Comparison of ENCODE assay signal across 20 cellular contexts in genomic region chr1:150309758-150310495, GRCh38. TPM values are rescaled to one million over a fixed set of nuclear protein-coding genes. Genes with fewer than 3 reads are reported as not detected.
DNase-seq lines count a peak whose midpoint lies in the region; ATAC-seq and TF ChIP-seq lines count a peak whose summit lies in the region.
"Had no signal": no experiment of that assay in that cellular context is flagged by ENCODE, and none has a peak within 500 bp of the region (broad histone marks: within the 10 kb centered on the region; RNA-seq: fewer than 3 reads in every experiment).

No MANE protein-coding gene starts in this region.

- CTCF ChIA-PET in activated CD8-positive, alpha-beta T cell treated with anti-CD3 and anti-CD28 coated beads for 36 hours (lab: Charles Lee), result no interaction called here

- H3K79me2 ChIP-seq in H9 (ENCODE audit: insufficient read depth, low read length), result no peaks in the 10 kb centered on the region

- H3T11ph ChIP-seq in H9 (ENCODE audit: low read length), result no peak overlapping the region

- no peak overlapping the region for H3K18ac ChIP-seq in H9 (ENCODE audit: insufficient read length, low read depth, low read length)

- POLR2A ChIA-PET in activated CD8-positive, alpha-beta T cell treated with anti-CD3 and anti-CD28 coated beads for 36 hours (lab: Charles Lee), result no interaction called here

- peak overlapping the region in 2 of 3 experiments; percentile 65 to 85; a peak in 3 of 7 replicates for H3K27ac Mint-ChIP-seq in H9
- H3K27ac Mint-ChIP-seq in activated CD8-positive, alpha-beta T cell treated with anti-CD3 and anti-CD28 coated beads for 36 hours, result no peak overlapping the region
- no peak overlapping the region for H3K27ac Mint-ChIP-seq in activated naive CD8-positive, alpha-beta T cell treated with anti-CD3 and anti-CD28 coated beads for 36 hours
- H3K27ac Mint-ChIP-seq: activated T-helper 17 cell treated with anti-CD3 and anti-CD28 coated beads, Interleukin-2, amount 50 U/mL, for 72 hours; stimulated activated effector memory CD8-positive, alpha-beta T cell treated with anti-CD3 and anti-CD28 coated beads, Interleukin-12 subunit alpha, Interleukin-12 subunit beta, amount 100 ng/mL, for 72 hours had no signal

- H3K23ac ChIP-seq in H9 (ENCODE audit: insufficient read length, low read depth, low read length), result no peak overlapping the region

- H4K91ac ChIP-seq in H9 (ENCODE audit: insufficient read length, low read depth, low read length), result no peak overlapping the region

- peaks cover 0 to 57% (median 15%) of the 10 kb centered on the region in 6 donors for H3K36me3 ChIP-seq in spleen

- no peak overlapping the region for H4K8ac ChIP-seq in H9 (replicated peaks; ENCODE audit: insufficient read length, low read depth, low read length)

- WGBS in H9 (ENCODE audit: extremely low coverage, insufficient read length, low lambda C conversion rate), result no CpG with 5 or more reads among the region's 10 CpGs
- 81 to 90% (median 82%) methylated on average over 10 of the region's 10 CpGs for WGBS in spleen, 5 donors

- no peak overlapping the region for H3K4me2 ChIP-seq in H9 (ENCODE audit: insufficient read depth, insufficient read length, low read length)
- H3K4me2 ChIP-seq: KMS-11 had no signal

- DNase-seq in DMS 273 (lab: John Stamatoyannopoulos, UW; ENCODE audit: unreplicated experiment) (peak; percentile 98), H9 (no peak), NCI-H774 (lab: John Stamatoyannopoulos, UW) (peak; percentile 65), erythroblast (lab: John Stamatoyannopoulos, UW) (no peak), globus pallidus (ENCODE audit: low spot score) (no peak), spleen (no peak)
- no peak for DNase-seq in activated CD8-positive, alpha-beta T cell treated with anti-CD3 and anti-CD28 coated beads for 36 hours
- no peak for DNase-seq in activated naive CD8-positive, alpha-beta T cell treated with anti-CD3 and anti-CD28 coated beads for 36 hours
- DNase-seq: AML-193; caudate nucleus; effector CD4-positive, alpha-beta T cell; GOT3; mammary epithelial cell; NCI-H1436 treated with DMSO at 0.1 percent for 48 hours; psoas muscle; Right ventricle myocardium superior had no signal

- H3K23me2 ChIP-seq in H9 (ENCODE audit: insufficient read length, low read depth, low read length, poor library complexity, severe bottlenecking), result no peaks in the 10 kb centered on the region

- H3K27ac ChIP-seq in H9 (ENCODE audit: insufficient read length, low read depth, low read length), result no peak overlapping the region
- H3K27ac ChIP-seq in spleen, result no peak overlapping the region
- H3K27ac ChIP-seq: KMS-11, psoas muscle, tibial artery had no signal

- no peak overlapping the region for H2AK5ac ChIP-seq in H9 (ENCODE audit: insufficient read length, low read length)

- no peaks in the 10 kb centered on the region for H3K27me3 ChIP-seq in H9 (ENCODE audit: insufficient read depth, low read length)
- H3K27me3 ChIP-seq in spleen (replicated peaks in 1 of 7), result no peaks in the 10 kb centered on the region
- H3K27me3 ChIP-seq: tibial artery had no signal

- H4K20me1 ChIP-seq in H9 (ENCODE audit: control insufficient read depth, insufficient read depth, insufficient read length), result no peaks in the 10 kb centered on the region

- H2BK12ac ChIP-seq in H9 (ENCODE audit: insufficient read length, low read depth, low read length), result no peak overlapping the region

- H3K4ac ChIP-seq in H9 (ENCODE audit: low read depth, low read length), result no peak overlapping the region

- H2BK5ac ChIP-seq in H9 (ENCODE audit: insufficient read length, low read length), result no peak overlapping the region

- intact Hi-C loops in activated CD8-positive, alpha-beta T cell treated with anti-CD3 and anti-CD28 coated beads for 36 hours (cut with micrococcal nuclease), result no loop called here
- intact Hi-C loops in spleen (cut with DNase I; ENCODE audit: low total_unique reads), result no loop called here

- H2BK20ac ChIP-seq in H9 (ENCODE audit: low read depth, low read length, poor library complexity, severe bottlenecking), result no peak overlapping the region

- H3K56ac ChIP-seq in H9 (ENCODE audit: insufficient read length, low read depth, low read length), result no peak overlapping the region

- H2BK120ac ChIP-seq in H9 (ENCODE audit: low read depth, low read length, poor library complexity, severe bottlenecking), result no peak overlapping the region

- TF ChIP-seq POLR2A in erythroblast (IDR thresholded peaks at IDR 0.05; ENCODE audit: low read length) (peak; percentile 7), spleen (IDR thresholded peaks at IDR 0.05) (no peak)

- H3K79me1 ChIP-seq in H9 (ENCODE audit: insufficient read depth, low read depth, low read length, poor library complexity, severe bottlenecking), result no peaks in the 10 kb centered on the region

- no peak overlapping the region for H3K14ac ChIP-seq in H9 (ENCODE audit: insufficient read depth, low read length)

- no peak overlapping the region for H2BK15ac ChIP-seq in H9 (ENCODE audit: low read depth, low read length)

- H3K4me1 Mint-ChIP-seq in H9, result peaks cover 3 to 11% of the 10 kb centered on the region in 2 experiments; a peak in 1 of 4 replicates
- H3K4me1 Mint-ChIP-seq in activated CD8-positive, alpha-beta T cell treated with anti-CD3 and anti-CD28 coated beads for 36 hours (ENCODE audit: low read depth), result peaks cover 2% of the 10 kb centered on the region
- H3K4me1 Mint-ChIP-seq in activated naive CD8-positive, alpha-beta T cell treated with anti-CD3 and anti-CD28 coated beads for 36 hours, result no peaks in the 10 kb centered on the region
- H3K4me1 Mint-ChIP-seq: activated T-helper 17 cell treated with anti-CD3 and anti-CD28 coated beads, Interleukin-2, amount 50 U/mL, for 72 hours; stimulated activated effector memory CD8-positive, alpha-beta T cell treated with anti-CD3 and anti-CD28 coated beads, Interleukin-12 subunit alpha, Interleukin-12 subunit beta, amount 100 ng/mL, for 72 hours had no signal

- peaks cover 25 to 44% (median 35%) of the 10 kb centered on the region in 3 experiments; a peak in 6 of 7 replicates for H3K36me3 Mint-ChIP-seq in H9 (ENCODE audit: insufficient read depth in 1 of 3, low read depth in 3 of 3)
- H3K36me3 Mint-ChIP-seq in activated CD8-positive, alpha-beta T cell treated with anti-CD3 and anti-CD28 coated beads for 36 hours (ENCODE audit: low read depth), result peaks cover 21% of the 10 kb centered on the region
- H3K36me3 Mint-ChIP-seq in activated naive CD8-positive, alpha-beta T cell treated with anti-CD3 and anti-CD28 coated beads for 36 hours, result peaks cover 22% of the 10 kb centered on the region

- no peak overlapping the region for H3K4me3 ChIP-seq in spleen
- H3K4me3 ChIP-seq: psoas muscle, tibial artery had no signal

- H3K9me3 ChIP-seq in H9 (ENCODE audit: control insufficient read depth, low read depth, low read length) (no peaks in the 10 kb centered on the region), spleen (no peaks in the 10 kb centered on the region)
- H3K9me3 ChIP-seq: psoas muscle, tibial artery had no signal

- H3K27me3 Mint-ChIP-seq in H9 (ENCODE audit: low read depth), result no peaks in the 10 kb centered on the region
- H3K27me3 Mint-ChIP-seq in activated CD8-positive, alpha-beta T cell treated with anti-CD3 and anti-CD28 coated beads for 36 hours, result no peaks in the 10 kb centered on the region
- no peaks in the 10 kb centered on the region for H3K27me3 Mint-ChIP-seq in activated naive CD8-positive, alpha-beta T cell treated with anti-CD3 and anti-CD28 coated beads for 36 hours
- H3K27me3 Mint-ChIP-seq: activated T-helper 17 cell treated with anti-CD3 and anti-CD28 coated beads, Interleukin-2, amount 50 U/mL, for 72 hours had no signal

- ATAC-seq in activated CD8-positive, alpha-beta T cell treated with anti-CD3 and anti-CD28 coated beads for 36 hours, result no peak
- ATAC-seq: activated T-helper 17 cell treated with anti-CD3 and anti-CD28 coated beads, Interleukin-2, amount 50 U/mL, for 72 hours; stimulated activated effector memory CD8-positive, alpha-beta T cell treated with anti-CD3 and anti-CD28 coated beads, Interleukin-12 subunit alpha, Interleukin-12 subunit beta, amount 100 ng/mL, for 72 hours had no signal

- no peak overlapping the region for H3K4me3 Mint-ChIP-seq in H9
- H3K4me3 Mint-ChIP-seq in activated CD8-positive, alpha-beta T cell treated with anti-CD3 and anti-CD28 coated beads for 36 hours, result no peak overlapping the region
- H3K4me3 Mint-ChIP-seq in activated naive CD8-positive, alpha-beta T cell treated with anti-CD3 and anti-CD28 coated beads for 36 hours, result no peak overlapping the region
- H3K4me3 Mint-ChIP-seq: activated T-helper 17 cell treated with anti-CD3 and anti-CD28 coated beads, Interleukin-2, amount 50 U/mL, for 72 hours; stimulated activated effector memory CD8-positive, alpha-beta T cell treated with anti-CD3 and anti-CD28 coated beads, Interleukin-12 subunit alpha, Interleukin-12 subunit beta, amount 100 ng/mL, for 72 hours had no signal

- TF ChIP-seq CTCF in H9 (conservative IDR thresholded peaks at IDR 0.05) (no peak), spleen (IDR thresholded peaks at IDR 0.05 in 8 of 11, conservative IDR thresholded peaks at IDR 0.05 in 3 of 11) (no peak)
- TF ChIP-seq CTCF in activated CD8-positive, alpha-beta T cell treated with anti-CD3 and anti-CD28 coated beads for 36 hours (IDR thresholded peaks at IDR 0.05), result no peak

- H3K9ac ChIP-seq in H9 (ENCODE audit: extremely low read depth, insufficient read length, low read length), result no peak overlapping the region
- H3K9ac ChIP-seq: KMS-11 had no signal

- no peak overlapping the region for H4K5ac ChIP-seq in H9 (ENCODE audit: insufficient read length, low read depth, low read length)

- no peaks in the 10 kb centered on the region for H3K9me3 Mint-ChIP-seq in H9
- H3K9me3 Mint-ChIP-seq in activated CD8-positive, alpha-beta T cell treated with anti-CD3 and anti-CD28 coated beads for 36 hours, result no peaks in the 10 kb centered on the region
- H3K9me3 Mint-ChIP-seq in activated naive CD8-positive, alpha-beta T cell treated with anti-CD3 and anti-CD28 coated beads for 36 hours, result no peaks in the 10 kb centered on the region
- H3K9me3 Mint-ChIP-seq: activated T-helper 17 cell treated with anti-CD3 and anti-CD28 coated beads, Interleukin-2, amount 50 U/mL, for 72 hours; stimulated activated effector memory CD8-positive, alpha-beta T cell treated with anti-CD3 and anti-CD28 coated beads, Interleukin-12 subunit alpha, Interleukin-12 subunit beta, amount 100 ng/mL, for 72 hours had no signal

- no peak overlapping the region for H2AFZ ChIP-seq in H9 (ENCODE audit: low read length)

- no peaks in the 10 kb centered on the region; the same call in 1 of the 2 replicates for H3K4me1 ChIP-seq in H9 (ENCODE audit: insufficient read depth, low read length)
- H3K4me1 ChIP-seq in spleen, result no peaks in the 10 kb centered on the region
- H3K4me1 ChIP-seq: psoas muscle, tibial artery had no signal

RNA-seq across cellular contexts. Expression of gene PRPF3, which starts 11.4 kb away (rescaled TPM):
- 82.3 and 86.1 TPM in 2 replicates for total RNA-seq in H9 (2021)
- 10 to 100 TPM; 55.4 to 55.7 TPM for total RNA-seq in activated CD8-positive, alpha-beta T cell treated with anti-CD3 and anti-CD28 coated beads for 36 hours
- 100 to 1,000 TPM in 2 of 7 donors, 10 to 100 TPM in 5; 60.9 to 107 (median 78.2) TPM for total RNA-seq in spleen
- polyA plus RNA-seq in spleen, result 10 to 100 TPM; 28.8 to 67.3 (median 54.1) TPM
- total RNA-seq in activated naive CD8-positive, alpha-beta T cell treated with anti-CD3 and anti-CD28 coated beads for 36 hours, result 10 to 100 TPM; 67.8 to 71.5 TPM

RNA-seq across cellular contexts. Expression of gene MRPS21, which starts 16.3 kb away (rescaled TPM):
- total RNA-seq in H9 (2021) (113 and 114 TPM in 2 replicates), spleen (10 to 100 TPM; 39.3 to 49.4 (median 43.7) TPM)
- total RNA-seq in activated CD8-positive, alpha-beta T cell treated with anti-CD3 and anti-CD28 coated beads for 36 hours, result 10 to 100 TPM; 73.4 to 81.9 TPM
- 100 to 1,000 TPM in 2 of 3 donors, 10 to 100 TPM in 1; 88.9 to 116 (median 112) TPM for polyA plus RNA-seq in spleen
- 10 to 100 TPM; 93.0 to 93.4 TPM for total RNA-seq in activated naive CD8-positive, alpha-beta T cell treated with anti-CD3 and anti-CD28 coated beads for 36 hours

RNA-seq across cellular contexts. Expression of gene CIART, which starts 27.6 kb away (rescaled TPM):
- total RNA-seq in H9 (2021), result 15.6 TPM in 2 replicates
- 1 to 10 TPM; 3.6 to 5.1 TPM for total RNA-seq in activated CD8-positive, alpha-beta T cell treated with anti-CD3 and anti-CD28 coated beads for 36 hours
- total RNA-seq in spleen, result 1 to 10 TPM in 5 of 7 donors, under 1 TPM in 1, not detected in 1; 0.97 to 3.9 (median 2.9) TPM
- 1 to 10 TPM in 2 of 3 donors, under 1 TPM in 1; 0.83 to 1.5 (median 1.3) TPM for polyA plus RNA-seq in spleen
- total RNA-seq in activated naive CD8-positive, alpha-beta T cell treated with anti-CD3 and anti-CD28 coated beads for 36 hours, result 1 to 10 TPM; 4.9 to 5.2 TPM

RNA-seq across cellular contexts. Expression of gene C1orf54, which starts 37.3 kb away (rescaled TPM):
- total RNA-seq in H9 (2021), result 20.8 and 21.3 TPM in 2 replicates
- 1 to 10 TPM in 1 of 2 experiments, under 1 TPM in 1; 0.90 to 1.3 TPM for total RNA-seq in activated CD8-positive, alpha-beta T cell treated with anti-CD3 and anti-CD28 coated beads for 36 hours
- 10 to 100 TPM; 15.1 to 42.8 (median 28.7) TPM for total RNA-seq in spleen
- polyA plus RNA-seq in spleen, result 10 to 100 TPM; 23.4 to 46.7 (median 37.4) TPM
- total RNA-seq in activated naive CD8-positive, alpha-beta T cell treated with anti-CD3 and anti-CD28 coated beads for 36 hours, result under 1 TPM; 0.48 to 0.78 TPM

RNA-seq across cellular contexts. Expression of gene APH1A, which starts 41.1 kb away (rescaled TPM):
- total RNA-seq in H9 (2021), result 113 and 115 TPM in 2 replicates
- 10 to 100 TPM; 83.7 to 87.4 TPM for total RNA-seq in activated CD8-positive, alpha-beta T cell treated with anti-CD3 and anti-CD28 coated beads for 36 hours
- total RNA-seq in spleen, result 100 to 1,000 TPM; 116 to 170 (median 135) TPM
- polyA plus RNA-seq in spleen, result 100 to 1,000 TPM in 1 of 3 donors, 10 to 100 TPM in 2; 72.0 to 186 (median 87.3) TPM
- 100 to 1,000 TPM; 123 to 126 TPM for total RNA-seq in activated naive CD8-positive, alpha-beta T cell treated with anti-CD3 and anti-CD28 coated beads for 36 hours

Comparison
In these comparisons a context has a peak if more than half of its experiments do, and no peak if none do; other contexts are left out.
1. DNase-seq: peak in DMS 273 (single experiment) and NCI-H774 (single experiment); none in H9 (single experiment), erythroblast (0 of 2), activated CD8-positive, alpha-beta T cell treated with anti-CD3 and anti-CD28 coated beads for 36 hours (single experiment), globus pallidus (single experiment), spleen (single experiment) and activated naive CD8-positive, alpha-beta T cell treated with anti-CD3 and anti-CD28 coated beads for 36 hours (single experiment).
2. H3K27ac Mint-ChIP-seq: peak in H9 (2 of 3); none in activated CD8-positive, alpha-beta T cell treated with anti-CD3 and anti-CD28 coated beads for 36 hours (single experiment) and activated naive CD8-positive, alpha-beta T cell treated with anti-CD3 and anti-CD28 coated beads for 36 hours (single experiment).